ENCODE assay signal across 20 cellular contexts in genomic region chr7:149431486-149432120, GRCh38. TPM values are rescaled to one million over a fixed set of nuclear protein-coding genes. Genes with fewer than 3 reads are reported as not detected.
DNase-seq lines count a peak whose midpoint lies in the region; ATAC-seq and TF ChIP-seq lines count a peak whose summit lies in the region.
"Had no signal": no experiment of that assay in that cellular context is flagged by ENCODE, and none has a peak within 500 bp of the region (broad histone marks: within the 10 kb centered on the region; RNA-seq: fewer than 3 reads in every experiment).

No MANE protein-coding gene starts in this region.

- DNase-seq in stimulated activated naive CD8-positive, alpha-beta T cell treated with anti-CD3 and anti-CD28 coated beads, Interleukin-15, amount 100 ng/mL, for 72 hours = no peak
- DNase-seq in stimulated activated naive CD8-positive, alpha-beta T cell treated with anti-CD3 and anti-CD28 coated beads, Interleukin-15, Interleukin-2, amounts not matched to agents 100 U/mL and 50 U/mL, for 24 hours = no peak
- peak; percentile 64 for DNase-seq in esophagus muscularis mucosa (ENCODE audit: extremely low spot score)
- peak; percentile 34 for DNase-seq in testis
- peak in 1 of 2 donors; percentile 50 for DNase-seq in aorta
- DNase-seq in activated naive CD4-positive, alpha-beta T cell treated with Interleukin-2 at 50 U/mL for 16 hours = no peak
- DNase-seq in mucosa of descending colon = no peak
- no peak for DNase-seq in WTC11 (ENCODE audit: low spot score)
- DNase-seq: Caco-2; CD4-positive, CD25-positive, alpha-beta regulatory T cell; CD8-positive, alpha-beta T cell; DMS153; DND-41; GOT3; H7; HCEC 1CT had no signal

- H3K27me3 ChIP-seq in esophagus muscularis mucosa (no peaks in the 10 kb centered on the region), testis (no peaks in the 10 kb centered on the region), aorta (ENCODE audit: control insufficient read depth in 1 of 2, insufficient read depth in 2 of 2, low read length in 1 of 2) (no peaks in the 10 kb centered on the region)
- H3K27me3 ChIP-seq: BLaER1 had no signal

- TF ChIP-seq POLR2A in esophagus muscularis mucosa (IDR thresholded peaks at IDR 0.05; ENCODE audit: low read depth) (no peak), testis (IDR thresholded peaks at IDR 0.05) (no peak)

- intact Hi-C loops in esophagus muscularis mucosa (cut with DNase I) (no loop called here), testis (cut with DNase I; ENCODE audit: low total_unique reads) (no loop called here), aorta (cut with DNase I) (no loop called here), mucosa of descending colon (cut with DNase I, micrococcal nuclease) (no loop called here)

- H3K27ac ChIP-seq in esophagus muscularis mucosa (replicated peaks in 1 of 4) (no peak overlapping the region), testis (no peak overlapping the region), aorta (ENCODE audit: low read depth in 1 of 2, low read length in 2 of 2) (no peak overlapping the region)
- H3K27ac ChIP-seq: 22Rv1, BLaER1, C4-2B had no signal

- H3K9me3 ChIP-seq in esophagus muscularis mucosa (no peaks in the 10 kb centered on the region), testis (no peaks in the 10 kb centered on the region), aorta (ENCODE audit: control insufficient read depth, low read length) (no peaks in the 10 kb centered on the region), mucosa of descending colon (no peaks in the 10 kb centered on the region)
- H3K9me3 ChIP-seq: Caco-2 had no signal

- H3K4me3 ChIP-seq in esophagus muscularis mucosa (no peak overlapping the region), testis (peak overlapping the region; percentile 21 to 41), aorta (ENCODE audit: low read length in 2 of 2) (no peak overlapping the region), mucosa of descending colon (no peak overlapping the region)
- H3K4me3 ChIP-seq: BLaER1 had no signal

- H3K36me3 Mint-ChIP-seq in WTC11 = peaks cover 6% of the 10 kb centered on the region; the same call in 1 of the 2 replicates

- TF ChIP-seq CTCF in esophagus muscularis mucosa (IDR thresholded peaks at IDR 0.05) (no peak), testis (IDR thresholded peaks at IDR 0.05) (no peak), mucosa of descending colon (IDR thresholded peaks at IDR 0.05) (no peak), WTC11 (IDR thresholded peaks at IDR 0.05) (no peak)

- no peaks in the 10 kb centered on the region for H3K27me3 Mint-ChIP-seq in stimulated activated naive CD8-positive, alpha-beta T cell treated with anti-CD3 and anti-CD28 coated beads, Interleukin-15, amount 100 ng/mL, for 72 hours
- no peaks in the 10 kb centered on the region; the same call in 1 of the 2 replicates for H3K27me3 Mint-ChIP-seq in WTC11 (ENCODE audit: low read depth)
- H3K27me3 Mint-ChIP-seq: B cell; CD4-positive, CD25-positive, alpha-beta regulatory T cell had no signal

- peak; percentile 76 for ATAC-seq in stimulated activated naive CD8-positive, alpha-beta T cell treated with anti-CD3 and anti-CD28 coated beads, Interleukin-15, amount 100 ng/mL, for 72 hours
- ATAC-seq in stimulated activated naive CD8-positive, alpha-beta T cell treated with anti-CD3 and anti-CD28 coated beads, Interleukin-15, Interleukin-2, amounts not matched to agents 100 U/mL and 50 U/mL, for 24 hours = no peak
- ATAC-seq in aorta (ENCODE audit: low FRiP score) (peak; percentile 12), mucosa of descending colon (no peak), WTC11 (no peak)
- ATAC-seq: CD8-positive, alpha-beta T cell had no signal

- H3K27ac Mint-ChIP-seq in stimulated activated naive CD8-positive, alpha-beta T cell treated with anti-CD3 and anti-CD28 coated beads, Interleukin-15, amount 100 ng/mL, for 72 hours = no peak overlapping the region
- no peak overlapping the region for H3K27ac Mint-ChIP-seq in WTC11
- H3K27ac Mint-ChIP-seq: B cell; CD4-positive, CD25-positive, alpha-beta regulatory T cell; CD8-positive, alpha-beta T cell had no signal

- H3K36me3 ChIP-seq in esophagus muscularis mucosa (peaks cover 37 to 68% (median 59%) of the 10 kb centered on the region in 4 donors), testis (ENCODE audit: low read depth, missing control alignments) (no peaks in the 10 kb centered on the region), aorta (ENCODE audit: control insufficient read depth in 1 of 2, insufficient read depth in 2 of 2, low read length in 1 of 2) (peaks cover 0 to 12% of the 10 kb centered on the region in 2 donors), mucosa of descending colon (ENCODE audit: low read depth) (no peaks in the 10 kb centered on the region)

- TF ChIP-seq EP300 in esophagus muscularis mucosa (IDR thresholded peaks at IDR 0.05) = no peak

- 84% methylated on average over 16 of the region's 66 CpGs for WGBS in esophagus muscularis mucosa
- WGBS in testis, 2 donors = 39 to 69% methylated on average over 10 to 63 of the region's 66 CpGs
- 82 to 86% methylated on average over 64 to 66 of the region's 66 CpGs for WGBS in aorta, 2 donors

- CTCF ChIA-PET in WTC11 (lab: Charles Lee) = interaction anchor here (1.0 to 1.5 kb wide), 4 partner anchors 9 to 231 kb away, joined by 3 to 9 read pairs (median 4); no protein-coding TSS in a partner anchor

- H3K9me3 Mint-ChIP-seq in stimulated activated naive CD8-positive, alpha-beta T cell treated with anti-CD3 and anti-CD28 coated beads, Interleukin-15, amount 100 ng/mL, for 72 hours = no peaks in the 10 kb centered on the region
- H3K9me3 Mint-ChIP-seq in WTC11 = no peaks in the 10 kb centered on the region
- H3K9me3 Mint-ChIP-seq: CD4-positive, CD25-positive, alpha-beta regulatory T cell; CD8-positive, alpha-beta T cell had no signal

- no peaks in the 10 kb centered on the region for H3K4me1 ChIP-seq in esophagus muscularis mucosa
- H3K4me1 ChIP-seq in testis = no peaks in the 10 kb centered on the region
- H3K4me1 ChIP-seq in aorta (ENCODE audit: control insufficient read depth in 1 of 2, insufficient read depth in 2 of 2, low read length in 2 of 2) = no peaks in the 10 kb centered on the region
- H3K4me1 ChIP-seq in mucosa of descending colon (ENCODE audit: low read depth) = no peaks in the 10 kb centered on the region
- H3K4me1 ChIP-seq: Caco-2 had no signal

- H3K4me3 Mint-ChIP-seq in stimulated activated naive CD8-positive, alpha-beta T cell treated with anti-CD3 and anti-CD28 coated beads, Interleukin-15, amount 100 ng/mL, for 72 hours = no peak overlapping the region
- no peak overlapping the region for H3K4me3 Mint-ChIP-seq in WTC11
- H3K4me3 Mint-ChIP-seq: B cell; CD4-positive, CD25-positive, alpha-beta regulatory T cell; CD8-positive, alpha-beta T cell had no signal

- POLR2A ChIA-PET in WTC11 (lab: Charles Lee) = no interaction called here

- H3K4me1 Mint-ChIP-seq in stimulated activated naive CD8-positive, alpha-beta T cell treated with anti-CD3 and anti-CD28 coated beads, Interleukin-15, amount 100 ng/mL, for 72 hours = peaks cover 14% of the 10 kb centered on the region
- no peaks in the 10 kb centered on the region for H3K4me1 Mint-ChIP-seq in WTC11
- H3K4me1 Mint-ChIP-seq: B cell had no signal

TF ChIP-seq in WTC11, 78 proteins besides CTCF, POLR2A, EP300 and RAD21:
- no peak for TF ChIP-seq EMX1 (CRISPR knock-in tag; IDR thresholded peaks at IDR 0.05)

RNA-seq across cellular contexts. Expression of gene ZNF777, which starts 29.3 kb away (rescaled TPM):
- 10 to 100 TPM in 3 of 4 donors, 1 to 10 TPM in 1; 6.6 to 17.4 (median 13.7) TPM for total RNA-seq in esophagus muscularis mucosa
- 10 to 100 TPM; 19.4 to 25.0 TPM for total RNA-seq in testis
- polyA plus RNA-seq in testis (ENCODE audit: insufficient read depth, low read depth, low replicate concordance) = 15.4 TPM
- 1 to 10 TPM; 7.8 to 9.4 TPM for total RNA-seq in aorta
- polyA plus RNA-seq in aorta = 1 to 10 TPM; 4.0 to 6.9 TPM
- 10 to 100 TPM in 2 of 3 donors, 1 to 10 TPM in 1; 9.6 to 12.2 (median 10.0) TPM for total RNA-seq in mucosa of descending colon
- total RNA-seq in WTC11 (2021) = 12.0 to 13.6 TPM (median 12.6 TPM) in 3 replicates

Comparison
In these comparisons a context has a peak if more than half of its experiments do, and no peak if none do; other contexts are left out.
1. ATAC-seq: peak in stimulated activated naive CD8-positive, alpha-beta T cell treated with anti-CD3 and anti-CD28 coated beads, Interleukin-15, amount 100 ng/mL, for 72 hours (single experiment) and aorta (single experiment); none in stimulated activated naive CD8-positive, alpha-beta T cell treated with anti-CD3 and anti-CD28 coated beads, Interleukin-15, Interleukin-2, amounts not matched to agents 100 U/mL and 50 U/mL, for 24 hours (single experiment), mucosa of descending colon (single experiment) and WTC11 (single experiment).
2. DNase-seq: peak in esophagus muscularis mucosa (single experiment) and testis (single experiment); none in stimulated activated naive CD8-positive, alpha-beta T cell treated with anti-CD3 and anti-CD28 coated beads, Interleukin-15, amount 100 ng/mL, for 72 hours (0 of 2), stimulated activated naive CD8-positive, alpha-beta T cell treated with anti-CD3 and anti-CD28 coated beads, Interleukin-15, Interleukin-2, amounts not matched to agents 100 U/mL and 50 U/mL, for 24 hours (single experiment), activated naive CD4-positive, alpha-beta T cell treated with Interleukin-2 at 50 U/mL for 16 hours (single experiment), mucosa of descending colon (0 of 3) and WTC11 (single experiment).
3. H3K4me3 ChIP-seq: peak in testis (2 of 2); none in esophagus muscularis mucosa (0 of 4), aorta (0 of 2) and mucosa of descending colon (single experiment).